ENCODE assay signal across 9 cellular contexts in the genomic region with DNA sequence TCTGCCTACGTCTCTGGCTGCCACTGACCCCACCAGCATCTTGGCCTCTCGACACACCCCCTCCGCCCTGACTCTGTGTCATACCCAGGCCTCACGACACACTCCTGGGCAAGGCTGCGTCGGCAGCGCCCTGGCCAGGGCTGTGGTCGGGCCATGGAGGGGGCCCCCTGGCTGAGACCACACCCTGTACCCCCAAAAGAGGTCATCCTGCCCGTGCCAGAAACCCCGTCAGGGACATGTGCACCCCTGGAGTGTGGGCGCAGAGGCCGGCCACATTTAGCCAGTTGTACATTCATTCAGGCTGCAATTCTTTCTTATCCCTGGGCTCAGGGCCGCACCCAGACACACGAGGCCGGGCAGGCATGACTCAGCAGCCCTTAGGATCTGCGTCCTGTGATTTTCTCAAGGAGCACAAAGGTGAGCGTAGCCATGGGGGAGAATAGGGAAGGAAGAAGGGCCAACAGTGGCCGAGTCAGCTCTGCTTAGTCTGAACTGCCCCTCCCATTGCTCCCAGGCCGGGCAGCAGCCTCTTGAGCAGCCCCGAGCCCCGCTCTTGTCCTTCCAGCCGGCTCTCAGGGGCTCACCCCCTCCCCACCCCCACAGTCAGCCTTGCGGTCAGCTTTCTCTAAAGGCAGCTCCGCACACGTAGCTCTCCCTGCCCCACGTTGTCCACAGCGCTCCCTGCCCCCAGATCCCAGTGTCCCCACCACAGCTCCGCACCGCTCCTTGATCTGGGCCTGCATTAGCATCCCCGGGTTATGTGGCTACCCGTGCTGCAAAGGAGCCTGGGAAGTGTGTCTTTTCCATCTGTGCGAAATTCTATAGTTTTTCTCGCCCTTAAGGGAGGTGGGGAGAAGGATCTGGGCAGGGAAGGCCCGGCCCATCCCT. TPM values are rescaled to one million over a fixed set of nuclear protein-coding genes. Genes with fewer than 3 reads are reported as not detected.
A peak's percentile ranks its signal among the peaks of the same experiment; 100 is the strongest.
DNase-seq lines count a peak whose midpoint lies in the region; ATAC-seq and TF ChIP-seq lines count a peak whose summit lies in the region.
"Had no signal": no experiment of that assay in that cellular context is flagged by ENCODE, and none has a peak within 500 bp of the region (broad histone marks: within the 10 kb centered on the region; RNA-seq: fewer than 3 reads in every experiment).

No MANE protein-coding gene starts in this region.

- 71 to 78% (median 72%) methylated on average over 34 of the region's 34 CpGs for WGBS in psoas muscle, 3 donors

- H3K27me3 ChIP-seq in GM23338 (ENCODE audit: insufficient read depth): no peaks in the 10 kb centered on the region
- H3K27me3 ChIP-seq in psoas muscle (ENCODE audit: insufficient read depth in 3 of 3, low read length in 2 of 3): no peaks in the 10 kb centered on the region
- H3K27me3 ChIP-seq: right lobe of liver had no signal

- intact Hi-C loops in psoas muscle (cut with DNase I): no loop called here

- peaks cover 45% of the 10 kb centered on the region for H3K4me1 Mint-ChIP-seq in GM23338

- H3K9me2 ChIP-seq in GM23338 (ENCODE audit: insufficient read depth): no peaks in the 10 kb centered on the region

- no peak overlapping the region for H3K4me2 ChIP-seq in GM23338

- no peaks in the 10 kb centered on the region for H3K79me2 ChIP-seq in GM23338 (replicated peaks; ENCODE audit: insufficient read depth)

- peaks cover 10% of the 10 kb centered on the region for H3K36me3 Mint-ChIP-seq in GM23338 (ENCODE audit: low read depth)

- peak overlapping the region; percentile 95 for H3K27ac Mint-ChIP-seq in GM23338

- H3K9me3 Mint-ChIP-seq in GM23338: no peaks in the 10 kb centered on the region

- H3K27ac ChIP-seq in GM23338 (ENCODE audit: low read depth) (peak overlapping the region; percentile 45; the same call in 1 of the 2 replicates), psoas muscle (no peak overlapping the region)
- H3K27ac ChIP-seq: right lobe of liver had no signal

- no peaks in the 10 kb centered on the region for H3K9me3 ChIP-seq in psoas muscle
- H3K9me3 ChIP-seq: right lobe of liver had no signal

- H3K36me3 ChIP-seq in GM23338 (ENCODE audit: insufficient read depth) (no peaks in the 10 kb centered on the region), psoas muscle (ENCODE audit: insufficient read depth in 1 of 2, low read depth in 1 of 2) (peaks cover 0 to 10% of the 10 kb centered on the region in 2 donors)

- H3F3A ChIP-seq in GM23338 (replicated peaks; ENCODE audit: low read depth): peaks cover under 1% of the 10 kb centered on the region; the same call in 1 of the 2 replicates

- no peak overlapping the region for H3K4me3 ChIP-seq in GM23338
- no peak overlapping the region for H3K4me3 ChIP-seq in psoas muscle
- H3K4me3 ChIP-seq: right lobe of liver had no signal

- ATAC-seq in GM23338 (peak; percentile 52), SK-N-SH treated with all-trans-retinoic acid at 6 μM for 48 hours (peak; percentile 51), psoas muscle (peak; percentile 15 to 41 (median 34)), HG03095 (IDR thresholded peaks at IDR 0.05; ENCODE audit: unreplicated experiment) (no peak), HG03378 (IDR thresholded peaks at IDR 0.05; ENCODE audit: unreplicated experiment) (no peak)

- no peak overlapping the region; the same call in 2 of the 3 replicates for H3K4me3 Mint-ChIP-seq in GM23338

- no peaks in the 10 kb centered on the region for H4K20me1 ChIP-seq in GM23338 (replicated peaks; ENCODE audit: insufficient read depth)

- H3K4me1 ChIP-seq in GM23338 (ENCODE audit: insufficient read depth) (peaks cover 25% of the 10 kb centered on the region), psoas muscle (no peaks in the 10 kb centered on the region)
- H3K4me1 ChIP-seq: right lobe of liver had no signal

- TF ChIP-seq CTCF in GM23338 (conservative IDR thresholded peaks at IDR 0.05; ENCODE audit: low read depth in 2 of 2) (no peak), psoas muscle (IDR thresholded peaks at IDR 0.05) (no peak)

- peak overlapping the region; percentile 59; the same call in 1 of the 2 replicates for H2AFZ ChIP-seq in GM23338

- DNase-seq in GM23338 (ENCODE audit: low spot score) (peak; percentile 56), glomerular visceral epithelial cell (ENCODE audit: extremely low spot score) (peak; percentile 82), psoas muscle (peak; percentile 53), COR-L47 (lab: John Stamatoyannopoulos, UW) (no peak)
- no peak for DNase-seq in activated CD4-positive, CD25-positive, alpha-beta regulatory T cell treated with anti-CD3 and anti-CD28 coated beads, Interleukin-2, amount 50 U/mL, for 72 hours
- DNase-seq: right lobe of liver had no signal

- peaks cover 17% of the 10 kb centered on the region for H3K27me3 Mint-ChIP-seq in GM23338 (ENCODE audit: insufficient read depth, low read depth, poor library complexity)

TF ChIP-seq in GM23338, 12 proteins besides CTCF, POLR2A, EP300 and RAD21 (continues in another document):
- TF ChIP-seq NANOG (IDR thresholded peaks at IDR 0.05; ENCODE audit: borderline replicate concordance) (no peak), POLR2AphosphoS5 (IDR thresholded peaks at IDR 0.05; ENCODE audit: low read depth) (no peak; the same call in 1 of the 2 replicates), STAT1 (IDR thresholded peaks at IDR 0.05; ENCODE audit: unreplicated experiment) (no peak), ZNF114 (CRISPR knock-in tag; IDR thresholded peaks at IDR 0.05) (no peak), ZNF331 (CRISPR knock-in tag; IDR thresholded peaks at IDR 0.05; ENCODE audit: low read depth) (no peak)

TF ChIP-seq in SK-N-SH treated with all-trans-retinoic acid at 6 μM for 48 hours, 23 proteins besides CTCF, POLR2A, EP300 and RAD21 (continues in another document):
- TF ChIP-seq BACH2 (CRISPR knock-in tag; IDR thresholded peaks at IDR 0.05; ENCODE audit: borderline replicate concordance) (no peak), ZFP3 (CRISPR knock-in tag; IDR thresholded peaks at IDR 0.05) (no peak), ZNF8 (CRISPR knock-in tag; IDR thresholded peaks at IDR 0.05) (no peak), ZNF70 (CRISPR knock-in tag; IDR thresholded peaks at IDR 0.05) (no peak), TOX (CRISPR knock-in tag; IDR thresholded peaks at IDR 0.05; ENCODE audit: borderline replicate concordance) (no peak), ZC3H10 (CRISPR knock-in tag; IDR thresholded peaks at IDR 0.05) (no peak), ZFP30 (CRISPR knock-in tag; IDR thresholded peaks at IDR 0.05) (no peak), ARNTL (CRISPR knock-in tag; IDR thresholded peaks at IDR 0.05; ENCODE audit: borderline replicate concordance, low read depth) (no peak), CSDC2 (CRISPR knock-in tag; IDR thresholded peaks at IDR 0.05) (no peak), PPARA (CRISPR knock-in tag; IDR thresholded peaks at IDR 0.05; ENCODE audit: borderline replicate concordance) (no peak)
- TF ChIP-seq, protein P1, sequence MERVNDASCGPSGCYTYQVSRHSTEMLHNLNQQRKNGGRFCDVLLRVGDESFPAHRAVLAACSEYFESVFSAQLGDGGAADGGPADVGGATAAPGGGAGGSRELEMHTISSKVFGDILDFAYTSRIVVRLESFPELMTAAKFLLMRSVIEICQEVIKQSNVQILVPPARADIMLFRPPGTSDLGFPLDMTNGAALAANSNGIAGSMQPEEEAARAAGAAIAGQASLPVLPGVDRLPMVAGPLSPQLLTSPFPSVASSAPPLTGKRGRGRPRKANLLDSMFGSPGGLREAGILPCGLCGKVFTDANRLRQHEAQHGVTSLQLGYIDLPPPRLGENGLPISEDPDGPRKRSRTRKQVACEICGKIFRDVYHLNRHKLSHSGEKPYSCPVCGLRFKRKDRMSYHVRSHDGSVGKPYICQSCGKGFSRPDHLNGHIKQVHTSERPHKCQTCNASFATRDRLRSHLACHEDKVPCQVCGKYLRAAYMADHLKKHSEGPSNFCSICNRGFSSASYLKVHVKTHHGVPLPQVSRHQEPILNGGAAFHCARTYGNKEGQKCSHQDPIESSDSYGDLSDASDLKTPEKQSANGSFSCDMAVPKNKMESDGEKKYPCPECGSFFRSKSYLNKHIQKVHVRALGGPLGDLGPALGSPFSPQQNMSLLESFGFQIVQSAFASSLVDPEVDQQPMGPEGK (CRISPR knock-in tag; IDR thresholded peaks at IDR 0.05; ENCODE audit: borderline replicate concordance): no peak
- TF ChIP-seq, protein P2, sequence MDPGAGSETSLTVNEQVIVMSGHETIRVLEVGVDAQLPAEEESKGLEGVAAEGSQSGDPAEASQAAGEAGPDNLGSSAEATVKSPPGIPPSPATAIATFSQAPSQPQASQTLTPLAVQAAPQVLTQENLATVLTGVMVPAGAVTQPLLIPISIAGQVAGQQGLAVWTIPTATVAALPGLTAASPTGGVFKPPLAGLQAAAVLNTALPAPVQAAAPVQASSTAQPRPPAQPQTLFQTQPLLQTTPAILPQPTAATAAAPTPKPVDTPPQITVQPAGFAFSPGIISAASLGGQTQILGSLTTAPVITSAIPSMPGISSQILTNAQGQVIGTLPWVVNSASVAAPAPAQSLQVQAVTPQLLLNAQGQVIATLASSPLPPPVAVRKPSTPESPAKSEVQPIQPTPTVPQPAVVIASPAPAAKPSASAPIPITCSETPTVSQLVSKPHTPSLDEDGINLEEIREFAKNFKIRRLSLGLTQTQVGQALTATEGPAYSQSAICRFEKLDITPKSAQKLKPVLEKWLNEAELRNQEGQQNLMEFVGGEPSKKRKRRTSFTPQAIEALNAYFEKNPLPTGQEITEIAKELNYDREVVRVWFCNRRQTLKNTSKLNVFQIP (CRISPR knock-in tag; IDR thresholded peaks at IDR 0.05; ENCODE audit: borderline replicate concordance, low read depth): no peak

RNA-seq across cellular contexts. Expression of a gene that starts 7.9 kb away (rescaled TPM):
- total RNA-seq in GM23338 (2014; rRNA removed; shearing (Covaris generic)): 10.0 and 10.1 TPM in 2 replicates
- 142 and 147 TPM in 2 replicates for polyA plus RNA-seq in GM23338 (2016; fragmentation: Nextera tagmentation; extraction: Ambion mirVana)
- 10 to 100 TPM; 16.0 to 24.8 (median 20.7) TPM for total RNA-seq in psoas muscle
- polyA plus RNA-seq in psoas muscle: 10 to 100 TPM; 16.7 to 35.2 (median 25.2) TPM

RNA-seq across cellular contexts. Expression of a gene that starts 21.2 kb away (rescaled TPM):
- 54.6 and 63.5 TPM in 2 replicates for total RNA-seq in GM23338 (2014; rRNA removed; shearing (Covaris generic))
- polyA plus RNA-seq in GM23338 (2016; fragmentation: Nextera tagmentation; extraction: Ambion mirVana) (33.2 and 36.5 TPM in 2 replicates), psoas muscle (10 to 100 TPM; 14.7 to 22.0 (median 16.3) TPM)
- 10 to 100 TPM in 3 of 4 donors, 1 to 10 TPM in 1; 9.5 to 29.7 (median 19.2) TPM for total RNA-seq in psoas muscle

RNA-seq across cellular contexts. Expression of a gene that starts 49.3 kb away (rescaled TPM):
- total RNA-seq in GM23338 (2014; rRNA removed; shearing (Covaris generic)): 56.7 and 66.3 TPM in 2 replicates
- 48.6 and 53.2 TPM in 2 replicates for polyA plus RNA-seq in GM23338 (2016; fragmentation: Nextera tagmentation; extraction: Ambion mirVana)
- total RNA-seq in psoas muscle: 10 to 100 TPM; 28.8 to 43.2 (median 38.5) TPM
- polyA plus RNA-seq in psoas muscle: 10 to 100 TPM; 17.2 to 96.5 (median 20.2) TPM

Comparison
In these comparisons a context has a peak if more than half of its experiments do, and no peak if none do; other contexts are left out.
1. ATAC-seq: peak in GM23338 (single experiment), SK-N-SH treated with all-trans-retinoic acid at 6 μM for 48 hours (single experiment) and psoas muscle (4 of 4); none in HG03095 (single experiment) and HG03378 (single experiment).
2. DNase-seq: peak in GM23338 (single experiment), glomerular visceral epithelial cell (single experiment) and psoas muscle (2 of 2); none in activated CD4-positive, CD25-positive, alpha-beta regulatory T cell treated with anti-CD3 and anti-CD28 coated beads, Interleukin-2, amount 50 U/mL, for 72 hours (single experiment) and COR-L47 (single experiment).